Comparison of ENCODE assay signal across 14 cellular contexts in genomic region chr16:88469615-88470395, GRCh38. TPM values are rescaled to one million over a fixed set of nuclear protein-coding genes. Genes with fewer than 3 reads are reported as not detected.
A peak's percentile ranks its signal among the peaks of the same experiment; 100 is the strongest.
DNase-seq lines count a peak whose midpoint lies in the region; ATAC-seq and TF ChIP-seq lines count a peak whose summit lies in the region.
"Had no signal": no experiment of that assay in that cellular context is flagged by ENCODE, and none has a peak within 500 bp of the region (broad histone marks: within the 10 kb centered on the region; RNA-seq: fewer than 3 reads in every experiment).

No MANE protein-coding gene starts in this region.

- H3K4me1 Mint-ChIP-seq in CD8-positive, alpha-beta memory T cell: peaks cover 52 to 70% (median 52%) of the 10 kb centered on the region in 3 donors
- H3K4me1 Mint-ChIP-seq in activated CD4-positive, alpha-beta T cell treated with anti-CD3 and anti-CD28 coated beads for 36 hours: peaks cover 55% of the 10 kb centered on the region
- H3K4me1 Mint-ChIP-seq in activated naive CD4-positive, alpha-beta T cell treated with anti-CD3 and anti-CD28 coated beads, Interleukin-2, amount 10 ng/mL, durations not matched to agents 7 days and 5 days: peaks cover 68% of the 10 kb centered on the region

- CTCF ChIA-PET in CD8-positive, alpha-beta memory T cell (lab: Charles Lee): interaction anchor here (1.1 kb wide), 1 partner anchor 17 kb away, joined by 3 read pairs; no protein-coding TSS in a partner anchor
- CTCF ChIA-PET in activated CD4-positive, alpha-beta T cell treated with anti-CD3 and anti-CD28 coated beads for 36 hours (lab: Charles Lee): no interaction called here
- CTCF ChIA-PET in activated naive CD4-positive, alpha-beta T cell treated with anti-CD3 and anti-CD28 coated beads, Interleukin-2, amount 10 ng/mL, durations not matched to agents 7 days and 5 days (lab: Charles Lee): no interaction called here

- peak overlapping the region; percentile 63 for H3K27ac ChIP-seq in CD8-positive, alpha-beta memory T cell (ENCODE audit: low read depth, low read length)
- no peak overlapping the region for H3K27ac ChIP-seq in osteoblast (ENCODE audit: low read depth, low read length)

- H3K9me3 ChIP-seq in CD8-positive, alpha-beta memory T cell (ENCODE audit: low read length): no peaks in the 10 kb centered on the region
- no peaks in the 10 kb centered on the region for H3K9me3 ChIP-seq in osteoblast (ENCODE audit: low read depth, low read length)
- H3K9me3 ChIP-seq: BE2C had no signal

- H3K4me3 Mint-ChIP-seq in CD8-positive, alpha-beta memory T cell: peak overlapping the region; percentile 11 to 88 (median 64)
- no peak overlapping the region for H3K4me3 Mint-ChIP-seq in activated CD4-positive, alpha-beta T cell treated with anti-CD3 and anti-CD28 coated beads for 36 hours
- no peak overlapping the region for H3K4me3 Mint-ChIP-seq in activated naive CD4-positive, alpha-beta T cell treated with anti-CD3 and anti-CD28 coated beads, Interleukin-2, amount 10 ng/mL, durations not matched to agents 7 days and 5 days
- H3K4me3 Mint-ChIP-seq: GM23338 had no signal

- POLR2A ChIA-PET in CD8-positive, alpha-beta memory T cell (lab: Charles Lee): no interaction called here
- POLR2A ChIA-PET in activated CD4-positive, alpha-beta T cell treated with anti-CD3 and anti-CD28 coated beads for 36 hours (lab: Charles Lee): no interaction called here

- H3K9me3 Mint-ChIP-seq in CD8-positive, alpha-beta memory T cell: no peaks in the 10 kb centered on the region
- H3K9me3 Mint-ChIP-seq in activated CD4-positive, alpha-beta T cell treated with anti-CD3 and anti-CD28 coated beads for 36 hours (ENCODE audit: low read depth): no peaks in the 10 kb centered on the region
- H3K9me3 Mint-ChIP-seq in activated naive CD4-positive, alpha-beta T cell treated with anti-CD3 and anti-CD28 coated beads, Interleukin-2, amount 10 ng/mL, durations not matched to agents 7 days and 5 days: no peaks in the 10 kb centered on the region
- H3K9me3 Mint-ChIP-seq: GM23338 had no signal

- H4K20me1 ChIP-seq in osteoblast (ENCODE audit: insufficient read depth, low read length): peaks cover 14% of the 10 kb centered on the region

- H3K27me3 Mint-ChIP-seq in CD8-positive, alpha-beta memory T cell: peaks cover 0 to 2% of the 10 kb centered on the region in 2 donors
- H3K27me3 Mint-ChIP-seq in activated CD4-positive, alpha-beta T cell treated with anti-CD3 and anti-CD28 coated beads for 36 hours: no peaks in the 10 kb centered on the region
- no peaks in the 10 kb centered on the region for H3K27me3 Mint-ChIP-seq in activated naive CD4-positive, alpha-beta T cell treated with anti-CD3 and anti-CD28 coated beads, Interleukin-2, amount 10 ng/mL, durations not matched to agents 7 days and 5 days
- H3K27me3 Mint-ChIP-seq: progenitor cell of endocrine pancreas had no signal

- H2AFZ ChIP-seq in osteoblast (ENCODE audit: low read length): no peak overlapping the region
- H2AFZ ChIP-seq: GM23338 had no signal

- no peaks in the 10 kb centered on the region for H3K27me3 ChIP-seq in CD8-positive, alpha-beta memory T cell (ENCODE audit: insufficient read depth, low read length, poor library complexity, severe bottlenecking)
- H3K27me3 ChIP-seq in osteoblast (ENCODE audit: insufficient read depth, low read length): no peaks in the 10 kb centered on the region
- H3K27me3 ChIP-seq: BE2C had no signal

- H3K36me3 ChIP-seq in CD8-positive, alpha-beta memory T cell (ENCODE audit: insufficient read depth, low read length): no peaks in the 10 kb centered on the region
- no peaks in the 10 kb centered on the region for H3K36me3 ChIP-seq in osteoblast (ENCODE audit: insufficient read depth, low read length)
- H3K36me3 ChIP-seq: BE2C had no signal

- ATAC-seq in activated CD4-positive, alpha-beta T cell treated with anti-CD3 and anti-CD28 coated beads for 36 hours: peak; percentile 57

- intact Hi-C loops in activated CD4-positive, alpha-beta T cell treated with anti-CD3 and anti-CD28 coated beads for 36 hours (cut with DNase I, micrococcal nuclease): loop anchor here (1.0 to 2.0 kb wide), 2 partner anchors 13 to 15 kb away; no protein-coding TSS in a partner anchor

- no peaks in the 10 kb centered on the region for H3K79me2 ChIP-seq in osteoblast (ENCODE audit: insufficient read depth, low read length)

- peak overlapping the region; percentile 62 to 99 (median 96) for H3K27ac Mint-ChIP-seq in CD8-positive, alpha-beta memory T cell
- H3K27ac Mint-ChIP-seq in activated CD4-positive, alpha-beta T cell treated with anti-CD3 and anti-CD28 coated beads for 36 hours: peak overlapping the region; percentile 55
- peak overlapping the region; percentile 50 for H3K27ac Mint-ChIP-seq in activated naive CD4-positive, alpha-beta T cell treated with anti-CD3 and anti-CD28 coated beads, Interleukin-2, amount 10 ng/mL, durations not matched to agents 7 days and 5 days
- H3K27ac Mint-ChIP-seq: GM23338, progenitor cell of endocrine pancreas had no signal

- TF ChIP-seq CTCF in osteoblast (IDR thresholded peaks at IDR 0.05; ENCODE audit: extremely low read depth, low read depth, low read length): no peak

- H3K4me2 ChIP-seq in osteoblast (ENCODE audit: insufficient read depth, low read length): no peak overlapping the region

- no peaks in the 10 kb centered on the region for H3K36me3 Mint-ChIP-seq in CD8-positive, alpha-beta memory T cell
- no peaks in the 10 kb centered on the region for H3K36me3 Mint-ChIP-seq in activated CD4-positive, alpha-beta T cell treated with anti-CD3 and anti-CD28 coated beads for 36 hours (ENCODE audit: low read depth)
- H3K36me3 Mint-ChIP-seq in activated naive CD4-positive, alpha-beta T cell treated with anti-CD3 and anti-CD28 coated beads, Interleukin-2, amount 10 ng/mL, durations not matched to agents 7 days and 5 days: no peaks in the 10 kb centered on the region

- H3K4me3 ChIP-seq in CD8-positive, alpha-beta memory T cell (ENCODE audit: low read length): no peak overlapping the region
- H3K4me3 ChIP-seq in osteoblast (ENCODE audit: insufficient read depth, low read length): no peak overlapping the region

- H3K4me1 ChIP-seq in CD8-positive, alpha-beta memory T cell (ENCODE audit: insufficient read depth, low read length): peaks cover 73% of the 10 kb centered on the region
- H3K4me1 ChIP-seq in osteoblast (ENCODE audit: insufficient read depth, low read length): no peaks in the 10 kb centered on the region

- peak; percentile 28 to 69 (median 64) for DNase-seq in CD8-positive, alpha-beta memory T cell
- peak; percentile 62 for DNase-seq in activated CD4-positive, alpha-beta T cell treated with anti-CD3 and anti-CD28 coated beads for 36 hours
- DNase-seq in activated naive CD4-positive, alpha-beta T cell treated with anti-CD3 and anti-CD28 coated beads, Interleukin-2, amount 10 ng/mL, durations not matched to agents 7 days and 5 days: peak; percentile 66
- peak; percentile 31 for DNase-seq in stimulated activated CD4-positive, alpha-beta T cell treated with anti-CD3 and anti-CD28 coated beads, Interleukin-1b, Interleukin-23, amount 100 ng/mL, for 48 hours
- DNase-seq in osteoblast (ENCODE audit: insufficient read length, low spot score, missing footprints): no peak
- DNase-seq in hepatic stellate cell (ENCODE audit: low spot score): no peak
- DNase-seq in SIG-M5 (lab: John Stamatoyannopoulos, UW): no peak
- no peak for DNase-seq in NCI-H2171 (lab: John Stamatoyannopoulos, UW)
- DNase-seq: activated CD4-positive, CD25-positive, alpha-beta regulatory T cell; BE2C; EL; foreskin melanocyte had no signal

RNA-seq across cellular contexts. Expression of gene ZFPM1, which starts 16.7 kb away (rescaled TPM):
- total RNA-seq in CD8-positive, alpha-beta memory T cell: 10 to 100 TPM; 15.5 to 16.7 TPM
- polyA plus RNA-seq in CD8-positive, alpha-beta memory T cell: 0.71 TPM
- total RNA-seq in activated CD4-positive, alpha-beta T cell treated with anti-CD3 and anti-CD28 coated beads for 36 hours: 10 to 100 TPM in 1 of 2 experiments, 1 to 10 TPM in 1; 9.9 to 12.6 TPM
- total RNA-seq in osteoblast: 0.88 and 2.2 TPM in 2 replicates

Comparison
In these comparisons a context has a peak if more than half of its experiments do, and no peak if none do; other contexts are left out.
1. DNase-seq: peak in CD8-positive, alpha-beta memory T cell (5 of 5), activated CD4-positive, alpha-beta T cell treated with anti-CD3 and anti-CD28 coated beads for 36 hours (single experiment), activated naive CD4-positive, alpha-beta T cell treated with anti-CD3 and anti-CD28 coated beads, Interleukin-2, amount 10 ng/mL, durations not matched to agents 7 days and 5 days (single experiment) and stimulated activated CD4-positive, alpha-beta T cell treated with anti-CD3 and anti-CD28 coated beads, Interleukin-1b, Interleukin-23, amount 100 ng/mL, for 48 hours (single experiment); none in osteoblast (single experiment), hepatic stellate cell (single experiment), SIG-M5 (single experiment) and NCI-H2171 (single experiment).
2. H3K4me3 Mint-ChIP-seq: peak in CD8-positive, alpha-beta memory T cell (7 of 7); none in activated CD4-positive, alpha-beta T cell treated with anti-CD3 and anti-CD28 coated beads for 36 hours (single experiment) and activated naive CD4-positive, alpha-beta T cell treated with anti-CD3 and anti-CD28 coated beads, Interleukin-2, amount 10 ng/mL, durations not matched to agents 7 days and 5 days (single experiment).
3. Peak in every context shown above with its lines, with median percentiles within 50 percentile points of each other: H3K27ac Mint-ChIP-seq.